ENCODE assay signal across 2 cellular contexts in the genomic region with DNA sequence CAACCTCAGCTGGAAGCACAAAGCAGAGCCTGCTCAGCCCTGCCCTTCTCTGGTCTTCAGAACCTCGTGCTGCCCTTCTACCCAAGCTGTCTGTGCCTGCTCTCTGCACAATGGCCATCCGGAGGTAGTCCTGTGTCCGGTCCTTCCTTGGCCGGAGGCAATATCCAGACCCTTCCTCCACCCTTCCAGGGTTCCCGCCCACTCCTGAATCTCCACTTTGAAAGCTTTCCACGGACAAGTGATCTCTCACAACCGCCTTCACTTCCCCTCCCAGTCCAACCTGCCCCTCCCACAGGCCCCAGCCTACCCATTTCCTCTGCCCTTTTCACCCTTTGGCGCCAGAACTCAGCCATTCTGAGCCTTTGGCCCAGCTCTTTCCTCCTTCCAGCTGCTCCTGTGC.
TF ChIP-seq lines count a peak whose summit lies in the region.

No MANE protein-coding gene starts in this region.

TF ChIP-seq in IMR-90, 13 proteins besides CTCF, POLR2A, EP300 and RAD21:
- TF ChIP-seq CHD1 (IDR thresholded peaks at IDR 0.05; ENCODE audit: low read depth, low read length) (no peak), SMC3 (IDR thresholded peaks at IDR 0.05; ENCODE audit: low read depth, low read length) (no peak), CEBPB (IDR thresholded peaks at IDR 0.05; ENCODE audit: low read depth, low read length) (no peak), RFX5 (IDR thresholded peaks at IDR 0.05; ENCODE audit: low read depth, low read length) (no peak), NFE2L2 (IDR thresholded peaks at IDR 0.05; ENCODE audit: low read depth, low read length) (no peak), MAZ (IDR thresholded peaks at IDR 0.05; ENCODE audit: borderline replicate concordance, low read depth, low read length) (no peak)
- TF ChIP-seq, protein P1, sequence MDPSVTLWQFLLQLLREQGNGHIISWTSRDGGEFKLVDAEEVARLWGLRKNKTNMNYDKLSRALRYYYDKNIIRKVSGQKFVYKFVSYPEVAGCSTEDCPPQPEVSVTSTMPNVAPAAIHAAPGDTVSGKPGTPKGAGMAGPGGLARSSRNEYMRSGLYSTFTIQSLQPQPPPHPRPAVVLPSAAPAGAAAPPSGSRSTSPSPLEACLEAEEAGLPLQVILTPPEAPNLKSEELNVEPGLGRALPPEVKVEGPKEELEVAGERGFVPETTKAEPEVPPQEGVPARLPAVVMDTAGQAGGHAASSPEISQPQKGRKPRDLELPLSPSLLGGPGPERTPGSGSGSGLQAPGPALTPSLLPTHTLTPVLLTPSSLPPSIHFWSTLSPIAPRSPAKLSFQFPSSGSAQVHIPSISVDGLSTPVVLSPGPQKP (IDR thresholded peaks at IDR 0.05; ENCODE audit: borderline replicate concordance, low read depth, low read length): no peak

TF ChIP-seq in HEK293T, 16 proteins besides CTCF, POLR2A, EP300 and RAD21:
- TF ChIP-seq, protein P2, sequence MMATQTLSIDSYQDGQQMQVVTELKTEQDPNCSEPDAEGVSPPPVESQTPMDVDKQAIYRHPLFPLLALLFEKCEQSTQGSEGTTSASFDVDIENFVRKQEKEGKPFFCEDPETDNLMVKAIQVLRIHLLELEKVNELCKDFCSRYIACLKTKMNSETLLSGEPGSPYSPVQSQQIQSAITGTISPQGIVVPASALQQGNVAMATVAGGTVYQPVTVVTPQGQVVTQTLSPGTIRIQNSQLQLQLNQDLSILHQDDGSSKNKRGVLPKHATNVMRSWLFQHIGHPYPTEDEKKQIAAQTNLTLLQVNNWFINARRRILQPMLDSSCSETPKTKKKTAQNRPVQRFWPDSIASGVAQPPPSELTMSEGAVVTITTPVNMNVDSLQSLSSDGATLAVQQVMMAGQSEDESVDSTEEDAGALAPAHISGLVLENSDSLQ (IDR thresholded peaks at IDR 0.05): no peak
- no peak for TF ChIP-seq HDGF (IDR thresholded peaks at IDR 0.05; ENCODE audit: borderline replicate concordance)
